ENCODE assay signal across 23 cellular contexts in the genomic region with DNA sequence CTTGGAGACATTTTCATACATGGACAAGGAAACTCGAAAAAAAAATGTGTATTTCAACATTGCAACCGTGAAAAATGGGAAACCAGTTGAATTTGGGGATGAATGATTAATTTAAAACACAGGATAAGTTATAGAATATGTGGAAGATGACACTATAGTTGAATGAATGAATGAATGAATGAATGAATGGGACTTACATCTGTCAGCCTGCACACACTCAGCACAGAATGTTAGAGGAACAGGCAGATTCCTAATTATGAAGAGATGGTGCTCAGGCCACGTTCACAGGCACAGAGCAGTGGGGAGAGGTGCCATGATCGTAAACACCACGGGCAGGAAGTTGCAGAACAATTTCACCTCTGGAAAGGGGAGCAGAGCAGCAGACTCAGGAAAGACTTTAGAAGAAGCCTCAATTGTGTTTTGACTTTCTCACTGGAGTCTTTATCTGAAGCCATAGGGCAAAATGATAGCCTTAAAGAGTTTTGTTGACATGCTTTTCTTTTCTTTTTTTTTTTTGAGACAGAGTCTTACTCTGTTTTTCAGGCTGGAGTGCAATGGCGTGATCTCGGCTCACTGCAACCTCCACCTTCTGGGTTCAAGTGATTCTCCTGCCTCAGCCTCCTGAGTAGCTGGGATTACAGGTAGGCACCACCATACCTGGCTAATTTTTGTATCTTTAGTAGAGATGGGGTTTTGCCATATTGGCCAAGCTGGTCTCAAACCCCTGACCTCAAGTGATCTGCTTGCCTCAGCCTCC. TPM values are rescaled to one million over a fixed set of nuclear protein-coding genes. Genes with fewer than 3 reads are reported as not detected.
DNase-seq lines count a peak whose midpoint lies in the region; ATAC-seq, FAIRE-seq and TF ChIP-seq lines count a peak whose summit lies in the region.
"Had no signal": no experiment of that assay in that cellular context is flagged by ENCODE, and none has a peak within 500 bp of the region (broad histone marks: within the 10 kb centered on the region; RNA-seq: fewer than 3 reads in every experiment).

No MANE protein-coding gene starts in this region.

- 26% methylated on average over 6 of the region's 7 CpGs for WGBS in K562 (ENCODE audit: insufficient coverage, low coverage, missing lambda C conversion rate)
- 50% methylated on average over 7 of the region's 7 CpGs for WGBS in right lobe of liver (ENCODE audit: insufficient coverage, low coverage, low lambda C conversion rate, missing lambda C conversion rate)
- 73% methylated on average over 7 of the region's 7 CpGs for WGBS in smooth muscle cell (ENCODE audit: low lambda C conversion rate)

- intact Hi-C loops in K562 (cut with micrococcal nuclease): loop anchor here (2.0 kb wide), 1 partner anchor 22 kb away; no protein-coding TSS in a partner anchor
- intact Hi-C loops in right lobe of liver (cut with DNase I): no loop called here

- H3K4me3 Mint-ChIP-seq in CD8-positive, alpha-beta memory T cell: no peak overlapping the region
- H3K4me3 Mint-ChIP-seq in glutamatergic neuron (ENCODE audit: unreplicated experiment): no peak overlapping the region
- H3K4me3 Mint-ChIP-seq in activated CD4-positive, alpha-beta memory T cell treated with anti-CD3 and anti-CD28 coated beads, Interleukin-2, amount 10 ng/mL, durations not matched to agents 7 days and 5 days: no peak overlapping the region
- H3K4me3 Mint-ChIP-seq: CD4-positive, alpha-beta memory T cell; H9; IgD-negative memory B cell had no signal

- no peaks in the 10 kb centered on the region for H3K4me1 ChIP-seq in CD8-positive, alpha-beta memory T cell (ENCODE audit: insufficient read depth, low read length)
- H3K4me1 ChIP-seq in K562 (replicated peaks in 1 of 2; ENCODE audit: control insufficient read depth in 2 of 2, insufficient read depth in 2 of 2, low read length in 2 of 2) (peaks cover 12 to 22% of the 10 kb centered on the region in 2 experiments), right lobe of liver (peaks cover 0 to 58% (median 13%) of the 10 kb centered on the region in 4 donors), smooth muscle cell (ENCODE audit: low read depth) (no peaks in the 10 kb centered on the region)
- H3K4me1 ChIP-seq: A549 had no signal

- no peak for TF ChIP-seq RAD21 in K562 (CRISPR knock-in tag; conservative IDR thresholded peaks at IDR 0.05 in 1 of 2, IDR thresholded peaks at IDR 0.05 in 1 of 2)

- no peak for TF ChIP-seq EP300 in K562 (IDR thresholded peaks at IDR 0.05; ENCODE audit: low read length)

- H3K27ac ChIP-seq in CD8-positive, alpha-beta memory T cell (ENCODE audit: low read depth, low read length): peak overlapping the region; percentile 54
- H3K27ac ChIP-seq in K562 (ENCODE audit: extremely low read depth, low read depth, low read length) (peak overlapping the region; percentile 80), right lobe of liver (peak overlapping the region; percentile 63 to 95 (median 93)), smooth muscle cell (ENCODE audit: low read depth) (peak overlapping the region; percentile 56)
- H3K27ac ChIP-seq: A549 had no signal

- peaks cover 0 to 2% (median 0%) of the 10 kb centered on the region in 3 donors for H3K36me3 Mint-ChIP-seq in CD8-positive, alpha-beta memory T cell
- H3K36me3 Mint-ChIP-seq in glutamatergic neuron (ENCODE audit: unreplicated experiment): no peaks in the 10 kb centered on the region
- no peaks in the 10 kb centered on the region for H3K36me3 Mint-ChIP-seq in activated CD4-positive, alpha-beta memory T cell treated with anti-CD3 and anti-CD28 coated beads, Interleukin-2, amount 10 ng/mL, durations not matched to agents 7 days and 5 days (ENCODE audit: low read depth)
- H3K36me3 Mint-ChIP-seq: CD4-positive, alpha-beta memory T cell; IgD-negative memory B cell had no signal

- H4K20me1 ChIP-seq in K562 (replicated peaks; ENCODE audit: control insufficient read depth, insufficient read depth, low read length) (no peaks in the 10 kb centered on the region), smooth muscle cell (ENCODE audit: low read depth) (no peaks in the 10 kb centered on the region)

- in situ Hi-C loops in K562 (cut with MboI): no loop called here

- H3K4me3 ChIP-seq in CD8-positive, alpha-beta memory T cell (ENCODE audit: low read length): no peak overlapping the region
- no peak overlapping the region for H3K4me3 ChIP-seq in K562
- H3K4me3 ChIP-seq in right lobe of liver: no peak overlapping the region
- no peak overlapping the region for H3K4me3 ChIP-seq in smooth muscle cell
- H3K4me3 ChIP-seq: A549 had no signal

- H3K79me2 ChIP-seq in K562 (ENCODE audit: control insufficient read depth, insufficient read depth, low read length): no peaks in the 10 kb centered on the region
- no peaks in the 10 kb centered on the region for H3K79me2 ChIP-seq in smooth muscle cell (ENCODE audit: low read depth)

- FAIRE-seq in K562 (lab: Jason Lieb, UNC): no peak
- FAIRE-seq: A549, HTR-8/SVneo had no signal

- H3F3A ChIP-seq in smooth muscle cell (ENCODE audit: low read depth): peaks cover 9% of the 10 kb centered on the region

- POLR2A ChIA-PET in CD8-positive, alpha-beta memory T cell (lab: Charles Lee): no interaction called here
- POLR2A ChIA-PET in K562 (lab: Yijun Ruan, JAX): interaction anchor here (0.6 to 2.2 kb wide), 5 partner anchors 9 to 404 kb away, joined by 3 to 10 read pairs (median 3); no protein-coding TSS in a partner anchor
- POLR2A ChIA-PET in activated CD4-positive, alpha-beta memory T cell treated with anti-CD3 and anti-CD28 coated beads, Interleukin-2, amount 10 ng/mL, durations not matched to agents 7 days and 5 days (lab: Charles Lee): no interaction called here

- DNase-seq in CD8-positive, alpha-beta memory T cell: no peak
- DNase-seq in K562 (ENCODE audit: extremely low read depth in 1 of 4, low spot score in 3 of 4) (no peak), right lobe of liver (peak in 1 of 3 donors; percentile 42), smooth muscle cell (lab: John Stamatoyannopoulos, UW; ENCODE audit: unreplicated experiment) (no peak), glutamatergic neuron (no peak), DMS153 (lab: John Stamatoyannopoulos, UW) (no peak)
- no peak for DNase-seq in activated CD4-positive, alpha-beta memory T cell treated with anti-CD3 and anti-CD28 coated beads, Interleukin-2, amount 10 ng/mL, durations not matched to agents 7 days and 5 days
- DNase-seq: Calu3; CD4-positive, alpha-beta memory T cell; DMS79; H9; NCI-H1105; NCI-H2081 treated with DMSO at 0.1 percent for 48 hours; NCI-H510A; NCI-H748 treated with DMSO at 0.1 percent for 48 hours; Right ventricle myocardium superior had no signal

- ATAC-seq in K562 (no peak), right lobe of liver (no peak), HG02610 (IDR thresholded peaks at IDR 0.05; ENCODE audit: unreplicated experiment) (no peak)

- H3K27ac Mint-ChIP-seq in CD8-positive, alpha-beta memory T cell: peak overlapping the region in 1 of 8 donors; percentile 40
- H3K27ac Mint-ChIP-seq in glutamatergic neuron (ENCODE audit: unreplicated experiment): no peak overlapping the region
- no peak overlapping the region for H3K27ac Mint-ChIP-seq in activated CD4-positive, alpha-beta memory T cell treated with anti-CD3 and anti-CD28 coated beads, Interleukin-2, amount 10 ng/mL, durations not matched to agents 7 days and 5 days
- H3K27ac Mint-ChIP-seq: CD4-positive, alpha-beta memory T cell; IgD-negative memory B cell had no signal

- H3K9me1 ChIP-seq in K562 (ENCODE audit: control insufficient read depth, insufficient read depth, low read length): no peaks in the 10 kb centered on the region

- no peaks in the 10 kb centered on the region for H3K36me3 ChIP-seq in CD8-positive, alpha-beta memory T cell (ENCODE audit: insufficient read depth, low read length)
- H3K36me3 ChIP-seq in K562 (ENCODE audit: control insufficient read depth, insufficient read depth, low read length): no peaks in the 10 kb centered on the region
- H3K36me3 ChIP-seq in right lobe of liver: no peaks in the 10 kb centered on the region
- H3K36me3 ChIP-seq in smooth muscle cell (ENCODE audit: low read depth): no peaks in the 10 kb centered on the region

- H3K9ac ChIP-seq in K562 (ENCODE audit: insufficient read depth in 1 of 2, low read depth in 2 of 2, low read length in 2 of 2) (peak overlapping the region in 1 of 2 experiments; percentile 48; a peak in 3 of 4 replicates), smooth muscle cell (ENCODE audit: low read depth) (no peak overlapping the region)

- peaks cover 2 to 16% of the 10 kb centered on the region in 2 donors for H3K27me3 Mint-ChIP-seq in CD8-positive, alpha-beta memory T cell
- no peaks in the 10 kb centered on the region for H3K27me3 Mint-ChIP-seq in glutamatergic neuron (ENCODE audit: unreplicated experiment)
- peaks cover 6% of the 10 kb centered on the region for H3K27me3 Mint-ChIP-seq in activated CD4-positive, alpha-beta memory T cell treated with anti-CD3 and anti-CD28 coated beads, Interleukin-2, amount 10 ng/mL, durations not matched to agents 7 days and 5 days

- H3K9me3 ChIP-seq in CD8-positive, alpha-beta memory T cell (ENCODE audit: low read length): no peaks in the 10 kb centered on the region
- H3K9me3 ChIP-seq in K562 (replicated peaks; ENCODE audit: control insufficient read depth, insufficient read depth, low read depth, low read length) (no peaks in the 10 kb centered on the region), right lobe of liver (no peaks in the 10 kb centered on the region), smooth muscle cell (replicated peaks; ENCODE audit: low read depth) (no peaks in the 10 kb centered on the region)

- CTCF ChIA-PET in CD8-positive, alpha-beta memory T cell (lab: Charles Lee): no interaction called here
- CTCF ChIA-PET in K562 (lab: Yijun Ruan, JAX; ENCODE audit: low intra/inter-chr PET ratio): no interaction called here
- CTCF ChIA-PET in activated CD4-positive, alpha-beta memory T cell treated with anti-CD3 and anti-CD28 coated beads, Interleukin-2, amount 10 ng/mL, durations not matched to agents 7 days and 5 days (lab: Charles Lee): no interaction called here

- TF ChIP-seq CTCF in K562 (IDR thresholded peaks at IDR 0.05 in 2 of 3, conservative IDR thresholded peaks at IDR 0.05 in 1 of 3; ENCODE audit: insufficient read depth in 2 of 3, low read depth in 1 of 3, low read length in 3 of 3) (no peak), right lobe of liver (IDR thresholded peaks at IDR 0.05) (no peak), smooth muscle cell (IDR thresholded peaks at IDR 0.05; ENCODE audit: borderline replicate concordance, insufficient read depth, poor library complexity, severe bottlenecking) (no peak), glutamatergic neuron (IDR thresholded peaks at IDR 0.05; ENCODE audit: partially characterized antibody, unreplicated experiment) (no peak)

- no peaks in the 10 kb centered on the region for H3K4me1 Mint-ChIP-seq in CD8-positive, alpha-beta memory T cell
- no peaks in the 10 kb centered on the region for H3K4me1 Mint-ChIP-seq in glutamatergic neuron (ENCODE audit: low read depth, unreplicated experiment)
- no peaks in the 10 kb centered on the region for H3K4me1 Mint-ChIP-seq in activated CD4-positive, alpha-beta memory T cell treated with anti-CD3 and anti-CD28 coated beads, Interleukin-2, amount 10 ng/mL, durations not matched to agents 7 days and 5 days
- H3K4me1 Mint-ChIP-seq: IgD-negative memory B cell had no signal

- no peaks in the 10 kb centered on the region for H3K27me3 ChIP-seq in CD8-positive, alpha-beta memory T cell (ENCODE audit: insufficient read depth, low read length, poor library complexity, severe bottlenecking)
- no peaks in the 10 kb centered on the region; a peak in 1 of 5 replicates for H3K27me3 ChIP-seq in K562 (ENCODE audit: control insufficient read depth in 2 of 2, insufficient read depth in 2 of 2, low read length in 2 of 2)
- no peaks in the 10 kb centered on the region for H3K27me3 ChIP-seq in right lobe of liver
- H3K27me3 ChIP-seq in smooth muscle cell (ENCODE audit: low read depth): no peaks in the 10 kb centered on the region

- peak overlapping the region; percentile 53 for H3K4me2 ChIP-seq in K562 (ENCODE audit: insufficient read depth, low read length)
- H3K4me2 ChIP-seq in smooth muscle cell: peak overlapping the region; percentile 40
- H3K4me2 ChIP-seq: A549 had no signal

- peaks cover 0 to 7% (median 0%) of the 10 kb centered on the region in 5 donors for H3K9me3 Mint-ChIP-seq in CD8-positive, alpha-beta memory T cell
- H3K9me3 Mint-ChIP-seq in glutamatergic neuron (ENCODE audit: unreplicated experiment): peaks cover 2% of the 10 kb centered on the region
- H3K9me3 Mint-ChIP-seq in activated CD4-positive, alpha-beta memory T cell treated with anti-CD3 and anti-CD28 coated beads, Interleukin-2, amount 10 ng/mL, durations not matched to agents 7 days and 5 days: peaks cover 2% of the 10 kb centered on the region

- no TSS peak for BruUV-seq in K562 (replicated peaks; lab: Mats Ljungman, UMichigan)

- TF ChIP-seq POLR2A in K562 (conservative IDR thresholded peaks at IDR 0.05) (no peak), right lobe of liver (IDR thresholded peaks at IDR 0.05) (no peak)

- H2AFZ ChIP-seq in K562 (ENCODE audit: low read depth, low read length) (peak overlapping the region; percentile 84), smooth muscle cell (ENCODE audit: low read depth) (peak overlapping the region; percentile 56)

RNA-seq across cellular contexts. Expression of a gene that starts 4.9 kb away (rescaled TPM):
- not detected for total RNA-seq in CD8-positive, alpha-beta memory T cell
- not detected for polyA plus RNA-seq in CD8-positive, alpha-beta memory T cell
- total RNA-seq in K562 (2011; cell fraction: chromatin; rRNA removed; ENCODE audit: low replicate concordance): not detected in 2 replicates
- total RNA-seq in K562 (2011; cell fraction: nucleolus; rRNA removed): not detected in 2 replicates
- total RNA-seq in K562 (2011; cell fraction: nucleoplasm; rRNA removed): not detected in 2 replicates
- total RNA-seq in K562 (2014; rRNA removed) (not detected in 2 replicates), K562 (2014; rRNA removed; fragmentation: Illumina TruSeq; extraction: Trizol) (not detected in 2 replicates), K562 (2015; rRNA removed; fragmentation: Illumina TruSeq; extraction: Trizol) (0.11 and 0.25 TPM in 2 replicates), K562 (2021) (0.16 and 0.18 TPM in 2 replicates), right lobe of liver (1,000 to 10,000 TPM in 1 of 6 experiments, 100 to 1,000 TPM in 5; 156 to 1,019 (median 382) TPM), smooth muscle cell (not detected in 2 replicates), glutamatergic neuron (ENCODE audit: unreplicated experiment) (not detected)
- polyA plus RNA-seq in K562 (2011; rRNA removed) (0.03 and 0.04 TPM in 2 replicates), K562 (2014; fragmentation: Illumina TruSeq; extraction: Trizol) (0.07 TPM in 1 of 2 replicates, not detected in the other), K562 (2014; fragmentation: Nextera tagmentation; extraction: Ambion mirVana) (under 1 TPM in 1 of 2 experiments, not detected in 1; 0.07 TPM), K562 (2014; rRNA removed) (not detected in 2 replicates), smooth muscle cell (0.10 TPM in 1 of 2 replicates, not detected in the other)
- polyA plus RNA-seq in K562 (2011; cell fraction: cytosol; rRNA removed): 0.10 TPM in 1 of 2 replicates, not detected in the other
- not detected in 2 replicates for polyA plus RNA-seq in K562 (2011; cell fraction: nucleus; rRNA removed)
- 0.13 and 0.29 TPM in 2 replicates for polyA plus RNA-seq in K562 (2012)
- polyA minus RNA-seq in K562 (2011; rRNA and poly(A)+ RNA removed): not detected in 2 replicates
- not detected in 2 replicates for polyA minus RNA-seq in K562 (2011; cell fraction: cytosol; rRNA and poly(A)+ RNA removed)
- polyA minus RNA-seq in K562 (2011; cell fraction: nucleus; rRNA and poly(A)+ RNA removed): not detected in 2 replicates
- not detected for total RNA-seq in activated CD4-positive, alpha-beta memory T cell treated with anti-CD3 and anti-CD28 coated beads, Interleukin-2, amount 10 ng/mL, durations not matched to agents 7 days and 5 days
- total RNA-seq: Calu3; CD4-positive, alpha-beta memory T cell; H9; LHCN-M2; OCI-LY7; Right ventricle myocardium superior had no signal
- polyA plus RNA-seq: A549; BJ; CD4-positive, alpha-beta memory T cell; IgD-negative memory B cell had no signal

RNA-seq across cellular contexts. Expression of a gene that starts 32.0 kb away (rescaled TPM):
- not detected for total RNA-seq in CD8-positive, alpha-beta memory T cell
- not detected for polyA plus RNA-seq in CD8-positive, alpha-beta memory T cell
- total RNA-seq in K562 (2011; cell fraction: chromatin; rRNA removed; ENCODE audit: low replicate concordance): not detected in 2 replicates
- total RNA-seq in K562 (2011; cell fraction: nucleolus; rRNA removed): not detected in 2 replicates
- total RNA-seq in K562 (2011; cell fraction: nucleoplasm; rRNA removed): not detected in 2 replicates
- total RNA-seq in K562 (2014; rRNA removed) (not detected in 2 replicates), K562 (2014; rRNA removed; fragmentation: Illumina TruSeq; extraction: Trizol) (not detected in 2 replicates), K562 (2015; rRNA removed; fragmentation: Illumina TruSeq; extraction: Trizol) (not detected in 2 replicates), K562 (2021) (not detected in 2 replicates), right lobe of liver (not detected), smooth muscle cell (not detected in 2 replicates), glutamatergic neuron (ENCODE audit: unreplicated experiment) (not detected)
- polyA plus RNA-seq in K562 (2011; rRNA removed) (not detected in 2 replicates), K562 (2014; fragmentation: Illumina TruSeq; extraction: Trizol) (not detected in 2 replicates), K562 (2014; fragmentation: Nextera tagmentation; extraction: Ambion mirVana) (not detected), K562 (2014; rRNA removed) (not detected in 2 replicates), smooth muscle cell (not detected in 2 replicates)
- polyA plus RNA-seq in K562 (2011; cell fraction: cytosol; rRNA removed): not detected in 2 replicates
- not detected in 2 replicates for polyA plus RNA-seq in K562 (2011; cell fraction: nucleus; rRNA removed)
- not detected in 2 replicates for polyA plus RNA-seq in K562 (2012)
- not detected in 2 replicates for polyA minus RNA-seq in K562 (2011; rRNA and poly(A)+ RNA removed)
- polyA minus RNA-seq in K562 (2011; cell fraction: cytosol; rRNA and poly(A)+ RNA removed): not detected in 2 replicates
- polyA minus RNA-seq in K562 (2011; cell fraction: nucleus; rRNA and poly(A)+ RNA removed): not detected in 2 replicates
- total RNA-seq in activated CD4-positive, alpha-beta memory T cell treated with anti-CD3 and anti-CD28 coated beads, Interleukin-2, amount 10 ng/mL, durations not matched to agents 7 days and 5 days: not detected
- total RNA-seq: Calu3; CD4-positive, alpha-beta memory T cell; H9; LHCN-M2; OCI-LY7; Right ventricle myocardium superior had no signal
- polyA plus RNA-seq: A549; BJ; CD4-positive, alpha-beta memory T cell; IgD-negative memory B cell had no signal

Comparison
In these comparisons a context has a peak if more than half of its experiments do, and no peak if none do; other contexts are left out.
1. RNA of a gene that starts 4.9 kb away (total RNA-seq): 156 to 1,019 TPM in right lobe of liver; 0.11 to 0.25 TPM in K562, not detected in CD8-positive, alpha-beta memory T cell, not detected in smooth muscle cell, not detected in glutamatergic neuron (single experiment) and not detected in activated CD4-positive, alpha-beta memory T cell treated with anti-CD3 and anti-CD28 coated beads, Interleukin-2, amount 10 ng/mL, durations not matched to agents 7 days and 5 days; every median in the first group is over 100 times any median in the second.
2. Peak in every context shown above with its lines, with median percentiles within 50 percentile points of each other: H3K27ac ChIP-seq.